Comparison of ENCODE assay signal across 1 cellular context in genomic region chr1:168091063-168091462, GRCh38.
TF ChIP-seq lines count a peak whose summit lies in the region.

No MANE protein-coding gene starts in this region.

TF ChIP-seq in GM23338, 12 proteins besides CTCF, POLR2A, EP300 and RAD21 (continued from another document):
- TF ChIP-seq, protein P1, sequence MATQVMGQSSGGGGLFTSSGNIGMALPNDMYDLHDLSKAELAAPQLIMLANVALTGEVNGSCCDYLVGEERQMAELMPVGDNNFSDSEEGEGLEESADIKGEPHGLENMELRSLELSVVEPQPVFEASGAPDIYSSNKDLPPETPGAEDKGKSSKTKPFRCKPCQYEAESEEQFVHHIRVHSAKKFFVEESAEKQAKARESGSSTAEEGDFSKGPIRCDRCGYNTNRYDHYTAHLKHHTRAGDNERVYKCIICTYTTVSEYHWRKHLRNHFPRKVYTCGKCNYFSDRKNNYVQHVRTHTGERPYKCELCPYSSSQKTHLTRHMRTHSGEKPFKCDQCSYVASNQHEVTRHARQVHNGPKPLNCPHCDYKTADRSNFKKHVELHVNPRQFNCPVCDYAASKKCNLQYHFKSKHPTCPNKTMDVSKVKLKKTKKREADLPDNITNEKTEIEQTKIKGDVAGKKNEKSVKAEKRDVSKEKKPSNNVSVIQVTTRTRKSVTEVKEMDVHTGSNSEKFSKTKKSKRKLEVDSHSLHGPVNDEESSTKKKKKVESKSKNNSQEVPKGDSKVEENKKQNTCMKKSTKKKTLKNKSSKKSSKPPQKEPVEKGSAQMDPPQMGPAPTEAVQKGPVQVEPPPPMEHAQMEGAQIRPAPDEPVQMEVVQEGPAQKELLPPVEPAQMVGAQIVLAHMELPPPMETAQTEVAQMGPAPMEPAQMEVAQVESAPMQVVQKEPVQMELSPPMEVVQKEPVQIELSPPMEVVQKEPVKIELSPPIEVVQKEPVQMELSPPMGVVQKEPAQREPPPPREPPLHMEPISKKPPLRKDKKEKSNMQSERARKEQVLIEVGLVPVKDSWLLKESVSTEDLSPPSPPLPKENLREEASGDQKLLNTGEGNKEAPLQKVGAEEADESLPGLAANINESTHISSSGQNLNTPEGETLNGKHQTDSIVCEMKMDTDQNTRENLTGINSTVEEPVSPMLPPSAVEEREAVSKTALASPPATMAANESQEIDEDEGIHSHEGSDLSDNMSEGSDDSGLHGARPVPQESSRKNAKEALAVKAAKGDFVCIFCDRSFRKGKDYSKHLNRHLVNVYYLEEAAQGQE (IDR thresholded peaks at IDR 0.05; ENCODE audit: unreplicated experiment), result no peak
- TF ChIP-seq POLR2AphosphoS5 (IDR thresholded peaks at IDR 0.05; ENCODE audit: low read depth) (no peak), JUNB (IDR thresholded peaks at IDR 0.05; ENCODE audit: unreplicated experiment) (no peak), NANOG (IDR thresholded peaks at IDR 0.05; ENCODE audit: borderline replicate concordance) (no peak), CREB1 (CRISPR knock-in tag; IDR thresholded peaks at IDR 0.05; ENCODE audit: low read depth) (no peak), ZNF114 (CRISPR knock-in tag; IDR thresholded peaks at IDR 0.05) (no peak), ZNF462 (CRISPR knock-in tag; IDR thresholded peaks at IDR 0.05) (no peak), STAT1 (IDR thresholded peaks at IDR 0.05; ENCODE audit: unreplicated experiment) (no peak), ETS1 (IDR thresholded peaks at IDR 0.05) (no peak), ZNF331 (CRISPR knock-in tag; IDR thresholded peaks at IDR 0.05; ENCODE audit: low read depth) (no peak)
